ENCODE assay signal across 1 cellular context in genomic region chr18:71431689-71432088, GRCh38.
TF ChIP-seq lines count a peak whose summit lies in the region.

No MANE protein-coding gene starts in this region.

TF ChIP-seq in SK-N-SH treated with all-trans-retinoic acid at 6 μM for 48 hours, 23 proteins besides CTCF, POLR2A, EP300 and RAD21 (continued from another document):
- TF ChIP-seq TSHZ2 (CRISPR knock-in tag; IDR thresholded peaks at IDR 0.05) = no peak
